In the genomic region with DNA sequence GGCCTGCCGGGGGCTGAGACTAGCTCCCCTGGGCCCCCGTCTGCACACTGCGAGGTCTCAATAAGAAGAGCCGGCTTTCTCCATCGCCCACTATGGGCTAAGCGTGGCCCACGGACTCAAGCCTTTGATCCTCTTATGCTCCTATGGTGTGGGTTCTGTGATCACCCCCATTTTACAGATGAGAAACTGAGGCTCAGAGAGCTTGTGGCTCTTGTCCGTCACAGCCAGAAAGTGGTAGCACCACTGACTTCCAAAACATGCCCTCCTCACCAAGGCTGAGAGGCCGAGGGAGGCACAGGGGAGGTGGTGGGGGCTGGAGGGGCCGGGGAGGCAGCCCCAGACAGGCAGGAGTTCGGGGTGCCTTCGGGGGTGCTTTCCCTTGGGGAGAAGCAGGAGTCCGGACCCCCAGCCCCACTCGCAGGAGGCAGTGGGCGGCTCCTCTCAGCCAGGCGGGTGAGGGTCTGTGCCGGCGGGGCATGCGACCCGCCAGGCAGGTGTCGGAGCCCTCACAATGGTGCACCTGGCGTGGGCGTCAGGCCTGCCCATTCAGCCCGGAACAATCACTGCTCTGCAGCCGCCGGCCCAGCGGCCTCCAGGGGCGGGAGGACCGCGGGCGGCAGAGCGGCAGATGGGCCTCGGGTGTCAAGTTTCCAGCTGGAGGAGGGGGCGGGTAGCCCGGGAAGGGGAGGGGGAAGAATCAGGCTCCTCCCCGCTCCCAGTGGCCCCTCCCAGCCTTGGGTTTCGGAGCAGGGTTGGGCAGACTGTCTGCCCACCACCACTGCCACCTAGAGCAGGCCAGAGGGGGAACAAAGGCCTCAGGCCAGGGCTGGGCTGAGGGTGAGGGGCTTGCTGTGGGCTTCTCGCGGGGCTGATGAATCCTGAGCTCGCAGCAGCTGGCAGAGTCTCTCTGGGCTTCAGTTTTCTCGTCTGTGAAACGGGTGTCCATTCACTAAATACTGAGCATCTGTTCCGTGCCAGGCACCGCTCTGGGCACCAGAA, we compare ENCODE assay signal across 8 cellular contexts. TPM values are rescaled to one million over a fixed set of nuclear protein-coding genes. Genes with fewer than 3 reads are reported as not detected.
A peak's percentile ranks its signal among the peaks of the same experiment; 100 is the strongest.
DNase-seq lines count a peak whose midpoint lies in the region; ATAC-seq and TF ChIP-seq lines count a peak whose summit lies in the region.

No MANE protein-coding gene starts in this region.

- DNase-seq in Calu3 (peak; percentile 34), M059J (ENCODE audit: low read depth) (peak; percentile 55), SK-MEL-5 (ENCODE audit: low read depth, low spot score) (peak; percentile 34), iPS DF 6.9 (ENCODE audit: low read depth, low spot score) (peak; percentile 80)
- no peak for DNase-seq in CD8-positive, alpha-beta T cell

- ATAC-seq in GM18517 (IDR thresholded peaks at IDR 0.05; ENCODE audit: unreplicated experiment), result no peak
- no peak for ATAC-seq in GM21576 (IDR thresholded peaks at IDR 0.05; ENCODE audit: unreplicated experiment)
- ATAC-seq in HG03196 (IDR thresholded peaks at IDR 0.05; ENCODE audit: unreplicated experiment), result no peak
- ATAC-seq in CD8-positive, alpha-beta T cell, result no peak

- TF ChIP-seq CTCF in Calu3 (IDR thresholded peaks at IDR 0.05; ENCODE audit: unreplicated experiment), result no peak
- no peak for TF ChIP-seq CTCF in CD8-positive, alpha-beta T cell (IDR thresholded peaks at IDR 0.05)

- POLR2A ChIA-PET in CD8-positive, alpha-beta T cell (lab: Charles Lee), result no interaction called here

- H3K27ac Mint-ChIP-seq in Calu3 (ENCODE audit: unreplicated experiment), result no peak overlapping the region
- no peak overlapping the region for H3K27ac Mint-ChIP-seq in CD8-positive, alpha-beta T cell

- CTCF ChIA-PET in Calu3 (lab: Charles Lee), result no interaction called here
- CTCF ChIA-PET in CD8-positive, alpha-beta T cell (lab: Charles Lee), result no interaction called here

- no TSS peak for BruUV-seq in Calu3 (replicated peaks; lab: Mats Ljungman, UMichigan)

- no peaks in the 10 kb centered on the region for H3K27me3 ChIP-seq in iPS DF 6.9 (ENCODE audit: control insufficient read depth, insufficient read depth, low read length)
- no peaks in the 10 kb centered on the region for H3K27me3 ChIP-seq in CD8-positive, alpha-beta T cell (ENCODE audit: insufficient read depth, low read length)

- no peaks in the 10 kb centered on the region for H3K36me3 ChIP-seq in iPS DF 6.9 (ENCODE audit: control insufficient read depth, insufficient read depth, low read length)
- no peaks in the 10 kb centered on the region for H3K36me3 ChIP-seq in CD8-positive, alpha-beta T cell (ENCODE audit: insufficient read depth, low read length)

- intact Hi-C loops in Calu3 (cut with micrococcal nuclease; ENCODE audit: unreplicated experiment), result no loop called here
- intact Hi-C loops in CD8-positive, alpha-beta T cell (cut with DNase I, micrococcal nuclease), result no loop called here

- peaks cover 11% of the 10 kb centered on the region for H3K4me1 ChIP-seq in iPS DF 6.9 (ENCODE audit: control insufficient read depth, insufficient read depth, low read length)
- no peaks in the 10 kb centered on the region for H3K4me1 ChIP-seq in CD8-positive, alpha-beta T cell (ENCODE audit: insufficient read depth, low read length)

- no peak overlapping the region for H3K27ac ChIP-seq in iPS DF 6.9 (ENCODE audit: low read length)
- H3K27ac ChIP-seq in CD8-positive, alpha-beta T cell (ENCODE audit: low read depth, low read length), result no peak overlapping the region

- H3K27me3 Mint-ChIP-seq in Calu3 (ENCODE audit: unreplicated experiment), result peaks cover 44% of the 10 kb centered on the region
- peaks cover 39% of the 10 kb centered on the region for H3K27me3 Mint-ChIP-seq in CD8-positive, alpha-beta T cell (ENCODE audit: low read depth)

- in situ Hi-C loops in SK-MEL-5 (cut with HindIII; ENCODE audit: low pct_unique_long_range_greater_than_20kb, low sequenced_read_pairs), result no loop called here

- WGBS in iPS DF 6.9 (ENCODE audit: insufficient coverage, insufficient read length), result no CpG with 5 or more reads among the region's 44 CpGs

- H3K4me3 ChIP-seq in iPS DF 6.9 (ENCODE audit: low read length), result no peak overlapping the region
- no peak overlapping the region for H3K4me3 ChIP-seq in CD8-positive, alpha-beta T cell (ENCODE audit: low read depth, low read length)

- H3K4me3 Mint-ChIP-seq in Calu3 (ENCODE audit: low read depth, unreplicated experiment), result no peak overlapping the region
- H3K4me3 Mint-ChIP-seq in CD8-positive, alpha-beta T cell, result no peak overlapping the region

- no peaks in the 10 kb centered on the region for H3K9me3 Mint-ChIP-seq in Calu3 (ENCODE audit: low read depth, unreplicated experiment)
- no peaks in the 10 kb centered on the region for H3K9me3 Mint-ChIP-seq in CD8-positive, alpha-beta T cell

- H3K9me3 ChIP-seq in iPS DF 6.9 (ENCODE audit: control insufficient read depth, insufficient read depth, low read length), result no peaks in the 10 kb centered on the region
- H3K9me3 ChIP-seq in CD8-positive, alpha-beta T cell (ENCODE audit: low read length), result no peaks in the 10 kb centered on the region

- no peaks in the 10 kb centered on the region for H3K36me3 Mint-ChIP-seq in Calu3 (ENCODE audit: insufficient read depth, unreplicated experiment)
- H3K36me3 Mint-ChIP-seq in CD8-positive, alpha-beta T cell, result no peaks in the 10 kb centered on the region

- H3K4me1 Mint-ChIP-seq in Calu3 (ENCODE audit: low read depth, unreplicated experiment), result no peaks in the 10 kb centered on the region
- peaks cover 2% of the 10 kb centered on the region for H3K4me1 Mint-ChIP-seq in CD8-positive, alpha-beta T cell (ENCODE audit: low read depth)

RNA-seq across cellular contexts. Expression of gene CASZ1, which starts 39.3 kb away (rescaled TPM):
- total RNA-seq in Calu3 (2022), result 12.6 and 16.5 TPM in 2 replicates
- 1.8 and 6.0 TPM in 2 replicates for total RNA-seq in M059J (2014; rRNA removed; shearing (Covaris generic))
- total RNA-seq in SK-MEL-5 (2014; rRNA removed; shearing (Covaris generic)), result 0.69 and 0.96 TPM in 2 replicates
- 2.7 and 2.8 TPM in 2 replicates for polyA plus RNA-seq in SK-MEL-5 (2015; cell fraction: cytosol; rRNA removed)
- 2.2 and 3.0 TPM in 2 replicates for polyA plus RNA-seq in SK-MEL-5 (2015; cell fraction: nucleus; rRNA removed)
- 10 to 100 TPM; 48.0 to 56.5 TPM for total RNA-seq in CD8-positive, alpha-beta T cell

Comparison
In these comparisons a context has a peak if more than half of its experiments do, and no peak if none do; other contexts are left out.
1. DNase-seq: peak in Calu3 (single experiment), M059J (single experiment), SK-MEL-5 (single experiment) and iPS DF 6.9 (single experiment); none in CD8-positive, alpha-beta T cell (0 of 7).